ENCODE assay signal across 1 cellular context in the genomic region with DNA sequence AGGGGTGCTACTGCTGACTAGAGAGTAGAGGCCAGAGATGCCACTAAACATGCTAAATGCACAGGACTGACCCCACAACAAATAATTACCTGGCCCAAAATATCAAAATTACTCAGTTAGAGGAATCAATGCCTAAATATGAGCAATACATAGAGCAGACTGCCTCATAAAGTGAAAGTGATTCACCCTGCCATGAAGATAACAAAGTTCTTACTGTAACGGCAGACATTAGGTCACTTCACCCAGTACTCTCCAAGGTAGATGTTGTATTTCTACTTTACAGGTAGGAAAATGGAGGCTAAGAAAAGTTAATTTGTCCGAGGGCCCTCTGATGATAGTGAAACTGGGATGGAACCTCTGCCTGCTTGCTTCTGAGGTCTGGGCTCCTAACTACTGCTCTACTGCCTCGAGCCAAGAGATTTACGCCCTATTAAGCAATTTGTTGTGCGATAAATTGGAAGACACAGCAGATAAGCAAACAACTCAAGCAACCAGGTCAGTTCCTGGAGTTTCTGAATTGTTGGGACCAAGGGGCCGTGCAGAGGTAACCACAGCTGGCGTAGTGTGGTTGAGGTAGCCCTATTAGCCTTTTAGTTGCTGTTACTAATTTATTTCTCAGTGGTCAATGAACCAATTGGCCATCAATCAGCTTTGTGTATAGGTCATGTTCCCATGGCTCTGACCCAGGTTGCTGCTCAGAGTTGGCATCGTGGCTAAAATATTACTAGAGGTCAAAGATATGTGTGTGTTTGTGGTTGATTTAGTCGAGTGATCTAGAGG.
TF ChIP-seq lines count a peak whose summit lies in the region.

No MANE protein-coding gene starts in this region.

TF ChIP-seq in WTC11, 78 proteins besides CTCF, POLR2A, EP300 and RAD21 (continued from another document):
- TF ChIP-seq, protein P1, sequence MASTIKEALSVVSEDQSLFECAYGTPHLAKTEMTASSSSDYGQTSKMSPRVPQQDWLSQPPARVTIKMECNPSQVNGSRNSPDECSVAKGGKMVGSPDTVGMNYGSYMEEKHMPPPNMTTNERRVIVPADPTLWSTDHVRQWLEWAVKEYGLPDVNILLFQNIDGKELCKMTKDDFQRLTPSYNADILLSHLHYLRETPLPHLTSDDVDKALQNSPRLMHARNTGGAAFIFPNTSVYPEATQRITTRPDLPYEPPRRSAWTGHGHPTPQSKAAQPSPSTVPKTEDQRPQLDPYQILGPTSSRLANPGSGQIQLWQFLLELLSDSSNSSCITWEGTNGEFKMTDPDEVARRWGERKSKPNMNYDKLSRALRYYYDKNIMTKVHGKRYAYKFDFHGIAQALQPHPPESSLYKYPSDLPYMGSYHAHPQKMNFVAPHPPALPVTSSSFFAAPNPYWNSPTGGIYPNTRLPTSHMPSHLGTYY (CRISPR knock-in tag; IDR thresholded peaks at IDR 0.05): no peak
- TF ChIP-seq, protein P2, sequence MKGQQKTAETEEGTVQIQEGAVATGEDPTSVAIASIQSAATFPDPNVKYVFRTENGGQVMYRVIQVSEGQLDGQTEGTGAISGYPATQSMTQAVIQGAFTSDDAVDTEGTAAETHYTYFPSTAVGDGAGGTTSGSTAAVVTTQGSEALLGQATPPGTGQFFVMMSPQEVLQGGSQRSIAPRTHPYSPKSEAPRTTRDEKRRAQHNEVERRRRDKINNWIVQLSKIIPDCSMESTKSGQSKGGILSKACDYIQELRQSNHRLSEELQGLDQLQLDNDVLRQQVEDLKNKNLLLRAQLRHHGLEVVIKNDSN (CRISPR knock-in tag; IDR thresholded peaks at IDR 0.05): no peak
- TF ChIP-seq GTF2I (CRISPR knock-in tag; conservative IDR thresholded peaks at IDR 0.05): no peak
